In genomic region chr1:46643368-46643775, GRCh38 we compare ENCODE assay signal across 9 cellular contexts. TPM values are rescaled to one million over a fixed set of nuclear protein-coding genes. Genes with fewer than 3 reads are reported as not detected.
DNase-seq lines count a peak whose midpoint lies in the region; ATAC-seq, FAIRE-seq and TF ChIP-seq lines count a peak whose summit lies in the region.
"Had no signal": no experiment of that assay in that cellular context is flagged by ENCODE, and none has a peak within 500 bp of the region (broad histone marks: within the 10 kb centered on the region; RNA-seq: fewer than 3 reads in every experiment).

No MANE protein-coding gene starts in this region.

- DNase-seq in HCEC 1CT (peak; percentile 84), NCI-H526 treated with DMSO at 0.1 percent for 48 hours (lab: John Stamatoyannopoulos, UW) (peak; percentile 4), esophagus squamous epithelium (lab: John Stamatoyannopoulos, UW) (no peak), sciatic nerve (ENCODE audit: low spot score) (no peak), frontal cortex (ENCODE audit: low spot score in 2 of 2) (no peak), T-helper 2 cell (no peak), ascending aorta (ENCODE audit: low spot score in 2 of 2) (no peak)
- no peak for DNase-seq in effector CD4-positive, alpha-beta T cell

- intact Hi-C loops in esophagus squamous epithelium (cut with DNase I) (no loop called here), sciatic nerve (cut with DNase I) (no loop called here), ascending aorta (cut with DNase I) (no loop called here)

- no peaks in the 10 kb centered on the region for H3K27me3 ChIP-seq in esophagus squamous epithelium
- H3K27me3 ChIP-seq in ascending aorta: no peaks in the 10 kb centered on the region

- H3K4me1 ChIP-seq in esophagus squamous epithelium: peaks cover 0 to 39% (median 17%) of the 10 kb centered on the region in 3 donors
- H3K4me1 ChIP-seq in ascending aorta: peaks cover 0 to 4% of the 10 kb centered on the region in 2 donors

- H3K27ac ChIP-seq in esophagus squamous epithelium (peak overlapping the region in 3 of 4 donors; percentile 17 to 49 (median 27)), ascending aorta (no peak overlapping the region)

- FAIRE-seq in frontal cortex (lab: Jason Lieb, UNC): no peak

- no peak for TF ChIP-seq POLR2A in esophagus squamous epithelium (IDR thresholded peaks at IDR 0.05)

- H3K4me3 ChIP-seq in esophagus squamous epithelium (no peak overlapping the region), ascending aorta (no peak overlapping the region)

- TF ChIP-seq CTCF in esophagus squamous epithelium (IDR thresholded peaks at IDR 0.05): no peak
- TF ChIP-seq CTCF in ascending aorta (IDR thresholded peaks at IDR 0.05): no peak

- H3K36me3 ChIP-seq in esophagus squamous epithelium (peaks cover 0 to 63% (median 0%) of the 10 kb centered on the region in 3 donors), ascending aorta (peaks cover 7 to 31% of the 10 kb centered on the region in 2 donors)

- peak; percentile 41 for ATAC-seq in sciatic nerve

- H3K9me3 ChIP-seq in esophagus squamous epithelium: no peaks in the 10 kb centered on the region
- no peaks in the 10 kb centered on the region for H3K9me3 ChIP-seq in ascending aorta

RNA-seq across cellular contexts. Expression of gene ATPAF1, which starts 24.8 kb away (rescaled TPM):
- total RNA-seq in esophagus squamous epithelium (10 to 100 TPM; 25.7 to 39.1 (median 32.8) TPM), sciatic nerve (24.0 TPM), frontal cortex (31.4 TPM), ascending aorta (23.6 TPM)

RNA-seq across cellular contexts. Expression of gene MOB3C, which starts 26.8 kb away (rescaled TPM):
- 10 to 100 TPM; 12.0 to 29.3 (median 18.7) TPM for total RNA-seq in esophagus squamous epithelium
- total RNA-seq in sciatic nerve: 25.8 TPM
- total RNA-seq in frontal cortex: 3.3 TPM
- 16.1 TPM for total RNA-seq in ascending aorta

RNA-seq across cellular contexts. Expression of gene TEX38, which starts 28.3 kb away (rescaled TPM):
- total RNA-seq in esophagus squamous epithelium (not detected), sciatic nerve (not detected), frontal cortex (not detected), ascending aorta (not detected)
- total RNA-seq: temporal lobe had no signal

RNA-seq across cellular contexts. Expression of gene MKNK1, which starts 39.3 kb away (rescaled TPM):
- total RNA-seq in esophagus squamous epithelium (10 to 100 TPM; 18.2 to 33.7 (median 33.6) TPM), sciatic nerve (72.6 TPM), frontal cortex (7.7 TPM), ascending aorta (47.8 TPM)

Comparison
In these comparisons a context has a peak if more than half of its experiments do, and no peak if none do; other contexts are left out.
1. DNase-seq: peak in HCEC 1CT (single experiment) and NCI-H526 treated with DMSO at 0.1 percent for 48 hours (single experiment); none in esophagus squamous epithelium (single experiment), sciatic nerve (single experiment), frontal cortex (0 of 2), T-helper 2 cell (0 of 5), ascending aorta (0 of 2) and effector CD4-positive, alpha-beta T cell (single experiment).
2. H3K27ac ChIP-seq: peak in esophagus squamous epithelium (3 of 4); none in ascending aorta (0 of 2).